12 cellular contexts compared by ENCODE assay signal in genomic region chr6:150238294-150238693, GRCh38.
DNase-seq lines count a peak whose midpoint lies in the region; ATAC-seq and TF ChIP-seq lines count a peak whose summit lies in the region.
"Had no signal": no experiment of that assay in that cellular context is flagged by ENCODE, and none has a peak within 500 bp of the region (broad histone marks: within the 10 kb centered on the region; RNA-seq: fewer than 3 reads in every experiment).

No MANE protein-coding gene starts in this region.

- intact Hi-C loops in PC-3 (cut with micrococcal nuclease) = no loop called here
- intact Hi-C loops in lower lobe of right lung (cut with DNase I) = no loop called here

- H3K27ac ChIP-seq in PC-3 (ENCODE audit: low read length) = no peak overlapping the region
- peak overlapping the region; percentile 25 for H3K27ac ChIP-seq in lower lobe of right lung
- H3K27ac ChIP-seq in smooth muscle cell (ENCODE audit: low read depth) = no peak overlapping the region
- H3K27ac ChIP-seq: hepatocyte, uterus had no signal

- H2AFZ ChIP-seq in PC-3 (ENCODE audit: low read length) = 0 out of 2 replicates have a peak overlapping the region, but pooled peaks have one; percentile 15
- no peak overlapping the region for H2AFZ ChIP-seq in smooth muscle cell (ENCODE audit: low read depth)
- H2AFZ ChIP-seq: hepatocyte had no signal

- peak; percentile 10 for DNase-seq in CD1c-positive myeloid dendritic cell (ENCODE audit: extremely low spot score)
- DNase-seq in PC-3 = peak; percentile 24
- DNase-seq in lower lobe of right lung = peak; percentile 71
- no peak for DNase-seq in amniotic stem cell (lab: John Stamatoyannopoulos, UW)
- no peak for DNase-seq in smooth muscle cell (lab: John Stamatoyannopoulos, UW; ENCODE audit: unreplicated experiment)
- no peak for DNase-seq in NCI-H510A (lab: John Stamatoyannopoulos, UW)
- DNase-seq: activated CD4-positive, alpha-beta T cell treated with anti-CD3 and anti-CD28 coated beads, Interleukin-2, amount 50 U/mL, for 48 hours; NCI-H1436 treated with DMSO at 0.1 percent for 48 hours; uterus had no signal

- no peak overlapping the region for H3K4me2 ChIP-seq in PC-3 (ENCODE audit: low read length)
- no peak overlapping the region for H3K4me2 ChIP-seq in smooth muscle cell
- H3K4me2 ChIP-seq: hepatocyte had no signal

- H3K79me2 ChIP-seq in PC-3 (ENCODE audit: low read length) (no peaks in the 10 kb centered on the region), smooth muscle cell (ENCODE audit: low read depth) (no peaks in the 10 kb centered on the region)
- H3K79me2 ChIP-seq: hepatocyte had no signal

- H3K27me3 ChIP-seq in PC-3 (ENCODE audit: low read length) = no peaks in the 10 kb centered on the region
- no peaks in the 10 kb centered on the region for H3K27me3 ChIP-seq in lower lobe of right lung (ENCODE audit: low read depth)
- no peaks in the 10 kb centered on the region for H3K27me3 ChIP-seq in smooth muscle cell (ENCODE audit: low read depth)
- H3K27me3 ChIP-seq: hepatocyte, uterus had no signal

- CTCF ChIA-PET in PC-3 (lab: Charles Lee) = no interaction called here

- H4K20me1 ChIP-seq in PC-3 (ENCODE audit: low read length) = no peaks in the 10 kb centered on the region
- no peaks in the 10 kb centered on the region for H4K20me1 ChIP-seq in smooth muscle cell (ENCODE audit: low read depth)

- H3K36me3 ChIP-seq in PC-3 (ENCODE audit: low read depth, low read length) = no peaks in the 10 kb centered on the region
- H3K36me3 ChIP-seq in lower lobe of right lung = no peaks in the 10 kb centered on the region
- H3K36me3 ChIP-seq in smooth muscle cell (ENCODE audit: low read depth) = no peaks in the 10 kb centered on the region
- H3K36me3 ChIP-seq: uterus had no signal

- no peaks in the 10 kb centered on the region; the same call in 1 of the 2 replicates for H3K4me1 ChIP-seq in PC-3 (ENCODE audit: insufficient read depth, low read length)
- peaks cover 24% of the 10 kb centered on the region for H3K4me1 ChIP-seq in lower lobe of right lung
- H3K4me1 ChIP-seq in smooth muscle cell (ENCODE audit: low read depth) = no peaks in the 10 kb centered on the region
- H3K4me1 ChIP-seq: uterus had no signal

- 86% methylated on average over 5 of the region's 5 CpGs for WGBS in smooth muscle cell (ENCODE audit: low lambda C conversion rate)

- ATAC-seq in PC-3 (no peak), esophagus mucosa (peak; percentile 44), lower lobe of right lung (peak; percentile 65 to 74), HG02678 (IDR thresholded peaks at IDR 0.05; ENCODE audit: unreplicated experiment) (no peak)

- H3K9ac ChIP-seq in PC-3 (ENCODE audit: low read length) = no peak overlapping the region
- no peak overlapping the region for H3K9ac ChIP-seq in smooth muscle cell (ENCODE audit: low read depth)

- POLR2A ChIA-PET in PC-3 (lab: Charles Lee; ENCODE audit: unreplicated experiment) = no interaction called here

- H3K4me3 ChIP-seq in PC-3 (ENCODE audit: low read length) (no peak overlapping the region), lower lobe of right lung (no peak overlapping the region), smooth muscle cell (no peak overlapping the region)
- H3K4me3 ChIP-seq: hepatocyte, uterus had no signal

- no peak for TF ChIP-seq CTCF in PC-3 (conservative IDR thresholded peaks at IDR 0.05; ENCODE audit: low read depth, low read length)
- no peak for TF ChIP-seq CTCF in lower lobe of right lung (IDR thresholded peaks at IDR 0.05)
- no peak for TF ChIP-seq CTCF in smooth muscle cell (IDR thresholded peaks at IDR 0.05; ENCODE audit: borderline replicate concordance, insufficient read depth, poor library complexity, severe bottlenecking)

- H3K9me3 ChIP-seq in PC-3 (ENCODE audit: low read length) (no peaks in the 10 kb centered on the region), lower lobe of right lung (no peaks in the 10 kb centered on the region), smooth muscle cell (replicated peaks; ENCODE audit: low read depth) (no peaks in the 10 kb centered on the region)
- H3K9me3 ChIP-seq: uterus had no signal

- BruUV-seq in PC-3 (replicated peaks; lab: Mats Ljungman, UMichigan) = no TSS peak

- H3F3A ChIP-seq in PC-3 (ENCODE audit: low read length, unreplicated experiment) (no peaks in the 10 kb centered on the region), smooth muscle cell (ENCODE audit: low read depth) (no peaks in the 10 kb centered on the region)

- no peaks in the 10 kb centered on the region for H3K9me2 ChIP-seq in PC-3 (replicated peaks; ENCODE audit: low read length)

Comparison
In these comparisons a context has a peak if more than half of its experiments do, and no peak if none do; other contexts are left out.
1. DNase-seq: peak in CD1c-positive myeloid dendritic cell (single experiment), PC-3 (single experiment) and lower lobe of right lung (single experiment); none in amniotic stem cell (single experiment), smooth muscle cell (single experiment) and NCI-H510A (single experiment).
2. ATAC-seq: peak in esophagus mucosa (single experiment) and lower lobe of right lung (2 of 2); none in PC-3 (single experiment) and HG02678 (single experiment).